Comparison of ENCODE assay signal across 18 cellular contexts in genomic region chr5:178332096-178332780, GRCh38.
DNase-seq lines count a peak whose midpoint lies in the region; ATAC-seq, FAIRE-seq and TF ChIP-seq lines count a peak whose summit lies in the region.
"Had no signal": no experiment of that assay in that cellular context is flagged by ENCODE, and none has a peak within 500 bp of the region (broad histone marks: within the 10 kb centered on the region; RNA-seq: fewer than 3 reads in every experiment).

No MANE protein-coding gene starts in this region.

- TF ChIP-seq CTCF in Caco-2 (IDR thresholded peaks at IDR 0.05; ENCODE audit: insufficient read depth in 1 of 2, low read depth in 1 of 2, low read length in 1 of 2, severe bottlenecking in 1 of 2, unreplicated experiment in 1 of 2) (no peak), kidney (IDR thresholded peaks at IDR 0.05; ENCODE audit: borderline replicate concordance, extremely low read depth, insufficient read depth) (no peak), sigmoid colon (IDR thresholded peaks at IDR 0.05) (no peak), omental fat pad (IDR thresholded peaks at IDR 0.05) (no peak)

- no peak for DNase-seq in Caco-2
- no peak for DNase-seq in caudate nucleus (lab: John Stamatoyannopoulos, UW)
- DNase-seq in kidney: peak; percentile 40
- DNase-seq in sigmoid colon: no peak
- no peak for DNase-seq in omental fat pad (ENCODE audit: low spot score)
- no peak for DNase-seq in NCI-H1048 (lab: John Stamatoyannopoulos, UW)
- DNase-seq in dedifferentiated amniotic fluid mesenchymal stem cell (ENCODE audit: extremely low spot score): no peak
- DNase-seq in mesenchymal stem cell: no peak
- DNase-seq: ACHN; activated CD8-positive, alpha-beta memory T cell treated with anti-CD3 and anti-CD28 coated beads for 24 hours; amniotic stem cell; GDM1; HFFc6; mesendoderm; NCI-H146; NCI-H446 had no signal

- H3K4me3 Mint-ChIP-seq in Caco-2 (ENCODE audit: unreplicated experiment): no peak overlapping the region
- H3K4me3 Mint-ChIP-seq: HFFc6 had no signal

- H4K91ac ChIP-seq in mesenchymal stem cell (ENCODE audit: low read length): no peak overlapping the region

- no peak overlapping the region for H2AFZ ChIP-seq in mesenchymal stem cell (ENCODE audit: low read depth, low read length)

- no peak for TF ChIP-seq EP300 in sigmoid colon (IDR thresholded peaks at IDR 0.05)

- H3K9ac ChIP-seq in kidney (ENCODE audit: low read length in 2 of 2) (no peak overlapping the region), mesenchymal stem cell (ENCODE audit: low read length) (no peak overlapping the region)
- H3K9ac ChIP-seq: KMS-11, SK-N-SH had no signal

- no peak for FAIRE-seq in kidney (lab: Jason Lieb, UNC)

- peaks cover 12% of the 10 kb centered on the region for H3K4me1 Mint-ChIP-seq in Caco-2 (ENCODE audit: low read depth, unreplicated experiment)

- H3K23ac ChIP-seq in mesenchymal stem cell (ENCODE audit: low read length in 2 of 2): no peak overlapping the region

- H3K4me1 ChIP-seq in Caco-2: peaks cover 16% of the 10 kb centered on the region
- H3K4me1 ChIP-seq in kidney (ENCODE audit: control insufficient read depth in 1 of 2, insufficient read depth in 1 of 2, low read depth in 1 of 2, low read length in 2 of 2): peaks cover 0 to 2% of the 10 kb centered on the region in 2 donors
- H3K4me1 ChIP-seq in sigmoid colon: peaks cover 0 to 20% (median 15%) of the 10 kb centered on the region in 4 donors
- peaks cover 1% of the 10 kb centered on the region for H3K4me1 ChIP-seq in mesenchymal stem cell (ENCODE audit: control insufficient read depth, insufficient read depth, low read depth, low read length)

- no peaks in the 10 kb centered on the region for H3K9me3 Mint-ChIP-seq in Caco-2 (ENCODE audit: unreplicated experiment)

- 42 to 74% methylated on average over 12 of the region's 12 CpGs for WGBS in sigmoid colon, 2 donors
- WGBS in mesenchymal stem cell: 85% methylated on average over 12 of the region's 12 CpGs

- H3K36me3 Mint-ChIP-seq in Caco-2 (ENCODE audit: insufficient read depth, unreplicated experiment): no peaks in the 10 kb centered on the region

- H3K36me3 ChIP-seq in Caco-2 (ENCODE audit: control insufficient read depth, insufficient read depth, low read length): no peaks in the 10 kb centered on the region
- no peaks in the 10 kb centered on the region for H3K36me3 ChIP-seq in kidney (ENCODE audit: control insufficient read depth in 1 of 2, insufficient read depth in 2 of 2, low read length in 2 of 2)
- H3K36me3 ChIP-seq in sigmoid colon: no peaks in the 10 kb centered on the region
- no peaks in the 10 kb centered on the region for H3K36me3 ChIP-seq in mesenchymal stem cell (ENCODE audit: control insufficient read depth in 1 of 2, insufficient read depth in 2 of 2, low read depth in 1 of 2, low read length in 2 of 2)

- no peak overlapping the region for H2BK120ac ChIP-seq in mesenchymal stem cell (ENCODE audit: low read depth, low read length)

- no peak overlapping the region for H2BK15ac ChIP-seq in mesenchymal stem cell (ENCODE audit: low read depth, poor library complexity, severe bottlenecking)

- no peak overlapping the region for H3K14ac ChIP-seq in mesenchymal stem cell (ENCODE audit: low read length in 2 of 2)

- peak overlapping the region; percentile 88 for H3K27ac ChIP-seq in caudate nucleus (ENCODE audit: low read depth, low read length)
- H3K27ac ChIP-seq in kidney (ENCODE audit: low read depth in 2 of 2, low read length in 2 of 2): no peak overlapping the region
- H3K27ac ChIP-seq in sigmoid colon: peak overlapping the region in 3 of 4 donors; percentile 45 to 66 (median 57)
- no peak overlapping the region for H3K27ac ChIP-seq in mesenchymal stem cell (ENCODE audit: low read length, poor library complexity, severe bottlenecking)
- H3K27ac ChIP-seq: KMS-11 had no signal

- H2BK12ac ChIP-seq in mesenchymal stem cell (ENCODE audit: low read length in 2 of 2): no peak overlapping the region

- H3K4me3 ChIP-seq in Caco-2 (ENCODE audit: low read depth, low read length) (no peak overlapping the region), kidney (ENCODE audit: low read length in 2 of 2) (no peak overlapping the region), sigmoid colon (no peak overlapping the region), mesenchymal stem cell (ENCODE audit: insufficient read depth in 1 of 2, low read depth in 1 of 2, low read length in 2 of 2) (no peak overlapping the region)

- H3K9me3 ChIP-seq in Caco-2 (no peaks in the 10 kb centered on the region), kidney (ENCODE audit: control insufficient read depth in 1 of 2, low read length in 2 of 2) (no peaks in the 10 kb centered on the region), sigmoid colon (no peaks in the 10 kb centered on the region), mesenchymal stem cell (ENCODE audit: control insufficient read depth, low read length) (no peaks in the 10 kb centered on the region)
- H3K9me3 ChIP-seq: SK-N-SH had no signal

- H3K27me3 ChIP-seq in Caco-2 (replicated peaks; ENCODE audit: control insufficient read depth, insufficient read depth, low read length) (no peaks in the 10 kb centered on the region), sigmoid colon (no peaks in the 10 kb centered on the region), mesenchymal stem cell (ENCODE audit: control insufficient read depth in 1 of 2, insufficient read depth in 1 of 2, low read length in 2 of 2) (peaks cover 0 to 75% of the 10 kb centered on the region in 2 experiments)

- H3K27me3 Mint-ChIP-seq in Caco-2 (ENCODE audit: insufficient read depth, unreplicated experiment): peaks cover under 1% of the 10 kb centered on the region

- H4K8ac ChIP-seq in mesenchymal stem cell (ENCODE audit: low read length): no peak overlapping the region

- CTCF ChIA-PET in Caco-2 (lab: Charles Lee): interaction anchor here (0.5 kb wide), 1 partner anchor 257 kb away, joined by 3 read pairs; no protein-coding TSS in a partner anchor

- POLR2A ChIA-PET in Caco-2 (lab: Charles Lee): no interaction called here

- intact Hi-C loops in Caco-2 (cut with micrococcal nuclease; ENCODE audit: unreplicated experiment) (no loop called here), kidney (cut with DNase I) (no loop called here), sigmoid colon (cut with DNase I) (no loop called here)

- no peak for TF ChIP-seq POLR2A in sigmoid colon (IDR thresholded peaks at IDR 0.05)

- H3K4me2 ChIP-seq in mesenchymal stem cell (ENCODE audit: low read length, poor library complexity, severe bottlenecking): no peak overlapping the region
- H3K4me2 ChIP-seq: KMS-11, SK-N-SH had no signal

- no peak overlapping the region for H3K4ac ChIP-seq in mesenchymal stem cell (ENCODE audit: low read depth in 1 of 2, low read length in 2 of 2)

- ATAC-seq in omental fat pad (ENCODE audit: low FRiP score): no peak

- H2BK5ac ChIP-seq in mesenchymal stem cell (ENCODE audit: low read depth, low read length, poor library complexity, severe bottlenecking): no peak overlapping the region

- H3K79me1 ChIP-seq in mesenchymal stem cell (replicated peaks; ENCODE audit: low read length, poor library complexity, severe bottlenecking): no peaks in the 10 kb centered on the region

- no peak overlapping the region for H3K18ac ChIP-seq in mesenchymal stem cell (ENCODE audit: low read depth in 1 of 2, low read length in 2 of 2)

- no TSS peak for BruUV-seq in Caco-2 (replicated peaks; lab: Mats Ljungman, UMichigan)

- no peak overlapping the region for H2AK5ac ChIP-seq in mesenchymal stem cell (ENCODE audit: low read length, severe bottlenecking)

- peak overlapping the region; percentile 17 for H3K27ac Mint-ChIP-seq in Caco-2 (ENCODE audit: unreplicated experiment)
- H3K27ac Mint-ChIP-seq: HFFc6 had no signal

Comparison
In these comparisons a context has a peak if more than half of its experiments do, and no peak if none do; other contexts are left out.
1. H3K27ac ChIP-seq: peak in caudate nucleus (single experiment) and sigmoid colon (3 of 4); none in kidney (0 of 2) and mesenchymal stem cell (single experiment).